Comparison of ENCODE assay signal across 10 cellular contexts in genomic region chr9:97990259-97990658, GRCh38. TPM values are rescaled to one million over a fixed set of nuclear protein-coding genes. Genes with fewer than 3 reads are reported as not detected.
DNase-seq lines count a peak whose midpoint lies in the region; ATAC-seq and TF ChIP-seq lines count a peak whose summit lies in the region.
"Had no signal": no experiment of that assay in that cellular context is flagged by ENCODE, and none has a peak within 500 bp of the region (broad histone marks: within the 10 kb centered on the region; RNA-seq: fewer than 3 reads in every experiment).

No MANE protein-coding gene starts in this region.

- no peak overlapping the region for H3K4me3 ChIP-seq in fibroblast of the aortic adventitia (ENCODE audit: low read depth, low read length)
- H3K4me3 ChIP-seq: esophagus muscularis mucosa, spleen had no signal

- TF ChIP-seq CTCF in fibroblast of the aortic adventitia (IDR thresholded peaks at IDR 0.05; ENCODE audit: insufficient read depth, low read length) = peak; percentile 41

- ATAC-seq in GM21367 (IDR thresholded peaks at IDR 0.05; ENCODE audit: unreplicated experiment) (no peak), GM21825 (IDR thresholded peaks at IDR 0.05; ENCODE audit: unreplicated experiment) (no peak)

- DNase-seq in 8988T = peak; percentile 43
- peak; percentile 75 for DNase-seq in GM03348 (ENCODE audit: low spot score)
- DNase-seq in SW480 (ENCODE audit: low spot score) = peak; percentile 25
- peak; percentile 69 for DNase-seq in fibroblast of the aortic adventitia (ENCODE audit: low read depth)
- no peak for DNase-seq in NCI-H446 treated with DMSO at 0.1 percent for 48 hours (lab: John Stamatoyannopoulos, UW)
- DNase-seq in activated CD4-positive, CD25-positive, alpha-beta regulatory T cell treated with anti-CD3 and anti-CD28 coated beads, Interleukin-2, amount 50 U/mL, for 72 hours = no peak
- DNase-seq: spleen had no signal

RNA-seq across cellular contexts. Expression of gene ANP32B, which starts 7.1 kb away (rescaled TPM):
- total RNA-seq in fibroblast of the aortic adventitia (ENCODE audit: low replicate concordance) = 17.0 and 149 TPM in 2 replicates

RNA-seq across cellular contexts. Expression of gene HEMGN, which starts 52.3 kb away (rescaled TPM):
- not detected in 2 replicates for total RNA-seq in fibroblast of the aortic adventitia (ENCODE audit: low replicate concordance)

Comparison
In these comparisons a context has a peak if more than half of its experiments do, and no peak if none do; other contexts are left out.
1. DNase-seq: peak in 8988T (single experiment), GM03348 (single experiment), SW480 (single experiment) and fibroblast of the aortic adventitia (single experiment); none in NCI-H446 treated with DMSO at 0.1 percent for 48 hours (single experiment) and activated CD4-positive, CD25-positive, alpha-beta regulatory T cell treated with anti-CD3 and anti-CD28 coated beads, Interleukin-2, amount 50 U/mL, for 72 hours (single experiment).